15 cellular contexts compared by ENCODE assay signal in genomic region chr10:12795723-12796122, GRCh38.
"Had no signal": no experiment of that assay in that cellular context is flagged by ENCODE, and none has a peak within 500 bp of the region (broad histone marks: within the 10 kb centered on the region; RNA-seq: fewer than 3 reads in every experiment).

No MANE protein-coding gene starts in this region.

- H3K27ac Mint-ChIP-seq: activated naive CD4-positive, alpha-beta T cell treated with anti-CD3 and anti-CD28 coated beads, Interleukin-2, amount 50 U/mL, for 72 hours; nephron progenitor cell; progenitor cell of endocrine pancreas; stimulated activated effector memory CD8-positive, alpha-beta T cell treated with anti-CD3 and anti-CD28 coated beads, Interleukin-12 subunit alpha, Interleukin-12 subunit beta, amount 100 ng/mL, for 72 hours had no signal

- H3K9me3 ChIP-seq: colonic mucosa, lower lobe of right lung had no signal

- H3K36me3 ChIP-seq: colonic mucosa, lower lobe of right lung, SJSA1 had no signal

- H3K27me3 ChIP-seq: colonic mucosa, SJSA1 had no signal

- DNase-seq: activated CD4-positive, alpha-beta T cell treated with anti-CD3 and anti-CD28 coated beads, Interleukin-2, amount 50 U/mL, for 4 hours; activated gamma-delta T cell treated with Interleukin-2 at 50 U/mL for 16 hours; central memory CD4-positive, alpha-beta T cell; colonic mucosa; lower lobe of right lung; midbrain; nephron progenitor cell; occipital lobe; small intestine; stimulated activated CD4-positive, alpha-beta T cell treated with anti-CD3 and anti-CD28 coated beads, Interleukin-4, amount 100 ng/mL, for 24 hours; T-helper 17 cell had no signal

- H3K4me3 Mint-ChIP-seq: nephron progenitor cell; stimulated activated effector memory CD8-positive, alpha-beta T cell treated with anti-CD3 and anti-CD28 coated beads, Interleukin-12 subunit alpha, Interleukin-12 subunit beta, amount 100 ng/mL, for 72 hours; T-helper 17 cell had no signal

- H3K4me1 Mint-ChIP-seq: stimulated activated effector memory CD8-positive, alpha-beta T cell treated with anti-CD3 and anti-CD28 coated beads, Interleukin-12 subunit alpha, Interleukin-12 subunit beta, amount 100 ng/mL, for 72 hours had no signal

- H3K9me3 Mint-ChIP-seq: activated naive CD4-positive, alpha-beta T cell treated with anti-CD3 and anti-CD28 coated beads, Interleukin-2, amount 50 U/mL, for 72 hours; stimulated activated effector memory CD8-positive, alpha-beta T cell treated with anti-CD3 and anti-CD28 coated beads, Interleukin-12 subunit alpha, Interleukin-12 subunit beta, amount 100 ng/mL, for 72 hours had no signal

- H3K4me1 ChIP-seq: colonic mucosa, lower lobe of right lung had no signal

- H3K4me3 ChIP-seq: colonic mucosa, lower lobe of right lung, SJSA1 had no signal

- H3K27me3 Mint-ChIP-seq: T-helper 17 cell had no signal

- H3K27ac ChIP-seq: colonic mucosa, lower lobe of right lung, SJSA1 had no signal
